8 cellular contexts compared by ENCODE assay signal in genomic region chr6:39361657-39362486, GRCh38. TPM values are rescaled to one million over a fixed set of nuclear protein-coding genes. Genes with fewer than 3 reads are reported as not detected.
DNase-seq lines count a peak whose midpoint lies in the region; ATAC-seq, FAIRE-seq and TF ChIP-seq lines count a peak whose summit lies in the region.

No MANE protein-coding gene starts in this region.

- peak; percentile 73 for FAIRE-seq in HTR-8/SVneo (lab: Jason Lieb, UNC)
- FAIRE-seq in frontal cortex (lab: Jason Lieb, UNC), result no peak

- intact Hi-C loops in transverse colon (cut with DNase I; ENCODE audit: low total_unique reads), result loop anchor here (10.0 kb wide), 1 partner anchor 513 kb away; no protein-coding TSS in a partner anchor

- H3K36me3 Mint-ChIP-seq in activated T-cell treated with anti-CD3 and anti-CD28 coated beads, Interleukin-2, amount 50 U/mL, for 72 hours (ENCODE audit: insufficient read depth in 2 of 2), result no peaks in the 10 kb centered on the region

- peak; percentile 53 for ATAC-seq in GM18508 (IDR thresholded peaks at IDR 0.05; ENCODE audit: insufficient read depth, unreplicated experiment)
- peak; percentile 62 to 66 for ATAC-seq in activated T-cell treated with anti-CD3 and anti-CD28 coated beads, Interleukin-2, amount 50 U/mL, for 72 hours (replicated peaks in 1 of 2)

- in situ Hi-C loops in transverse colon (cut with MboI; ENCODE audit: low pct_ligation_motif_present in 1 of 4, low pct_unique_long_range_greater_than_20kb in 1 of 4, low sequenced_read_pairs in 3 of 4), result loop anchor here (25.0 kb wide), 4 partner anchors 525 to 1675 kb away; partner anchors contain the start of genes TSPO2 (in 2 of the 4) and UNC5CL (in 2 of the 4)

- no peak overlapping the region for H3K9ac ChIP-seq in NT2/D1 (ENCODE audit: insufficient read length, low read depth)

- no peak for TF ChIP-seq EP300 in transverse colon (IDR thresholded peaks at IDR 0.05; ENCODE audit: low read depth)

- H3K27me3 ChIP-seq in NT2/D1 (ENCODE audit: insufficient read depth, insufficient read length) (peaks cover 8% of the 10 kb centered on the region), transverse colon (no peaks in the 10 kb centered on the region)

- H3K4me1 Mint-ChIP-seq in activated T-cell treated with anti-CD3 and anti-CD28 coated beads, Interleukin-2, amount 50 U/mL, for 72 hours (ENCODE audit: low read depth), result no peaks in the 10 kb centered on the region

- H3K27ac Mint-ChIP-seq in activated T-cell treated with anti-CD3 and anti-CD28 coated beads, Interleukin-2, amount 50 U/mL, for 72 hours, result no peak overlapping the region

- H3K9me3 ChIP-seq in NT2/D1 (ENCODE audit: insufficient read depth, low read length) (no peaks in the 10 kb centered on the region), transverse colon (no peaks in the 10 kb centered on the region)

- H3K4me1 ChIP-seq in NT2/D1 (ENCODE audit: insufficient read depth, insufficient read length) (no peaks in the 10 kb centered on the region), transverse colon (no peaks in the 10 kb centered on the region)

- H3K4me3 ChIP-seq in NT2/D1 (ENCODE audit: insufficient read length, low read depth) (no peak overlapping the region), transverse colon (no peak overlapping the region)

- H3K36me3 ChIP-seq in NT2/D1 (ENCODE audit: insufficient read depth, insufficient read length, low read length), result no peaks in the 10 kb centered on the region
- H3K36me3 ChIP-seq in transverse colon, result no peaks in the 10 kb centered on the region

- TF ChIP-seq POLR2A in transverse colon (IDR thresholded peaks at IDR 0.05), result no peak

- DNase-seq in AG08396 (ENCODE audit: low spot score) (peak; percentile 84), HTR-8/SVneo (ENCODE audit: insufficient read length, low spot score) (peak; percentile 69), NT2/D1 (ENCODE audit: low read depth, low spot score) (peak; percentile 47), frontal cortex (ENCODE audit: low spot score in 2 of 2) (peak; percentile 58 to 80), non-pigmented ciliary epithelial cell (ENCODE audit: low read depth) (peak; percentile 20), transverse colon (peak; percentile 67)
- peak; percentile 48 to 57 for DNase-seq in activated T-cell treated with anti-CD3 and anti-CD28 coated beads, Interleukin-2, amount 50 U/mL, for 72 hours

- H3K27ac ChIP-seq in transverse colon, result no peak overlapping the region

- WGBS in transverse colon (ENCODE audit: low coverage in 1 of 2), 2 donors, result 32 to 62% methylated on average over 3 to 21 of the region's 21 CpGs

- no peaks in the 10 kb centered on the region for H3K9me3 Mint-ChIP-seq in activated T-cell treated with anti-CD3 and anti-CD28 coated beads, Interleukin-2, amount 50 U/mL, for 72 hours

- no peaks in the 10 kb centered on the region for H3K27me3 Mint-ChIP-seq in activated T-cell treated with anti-CD3 and anti-CD28 coated beads, Interleukin-2, amount 50 U/mL, for 72 hours (ENCODE audit: low read depth)

- H3K4me3 Mint-ChIP-seq in activated T-cell treated with anti-CD3 and anti-CD28 coated beads, Interleukin-2, amount 50 U/mL, for 72 hours, result no peak overlapping the region

- TF ChIP-seq CTCF in transverse colon (IDR thresholded peaks at IDR 0.05), result peak; percentile 67 to 84 (median 77)

RNA-seq across cellular contexts. Expression of gene KCNK16, which starts 39.4 kb away (rescaled TPM):
- not detected for total RNA-seq in activated T-cell treated with anti-CD3 and anti-CD28 coated beads, Interleukin-2, amount 50 U/mL, for 72 hours
- not detected for total RNA-seq in frontal cortex
- not detected for total RNA-seq in transverse colon

RNA-seq across cellular contexts. Expression of gene KCNK17, which starts 47.7 kb away (rescaled TPM):
- total RNA-seq in activated T-cell treated with anti-CD3 and anti-CD28 coated beads, Interleukin-2, amount 50 U/mL, for 72 hours, result not detected
- total RNA-seq in frontal cortex (0.41 TPM), transverse colon (under 1 TPM in 1 of 4 donors, not detected in 3; 0.96 TPM)

Comparison
In these comparisons a context has a peak if more than half of its experiments do, and no peak if none do; other contexts are left out.
1. DNase-seq: peak in every context shown above with its lines; median percentile 84 in AG08396; 69 in HTR-8/SVneo; 69 in frontal cortex; 67 in transverse colon; 52 in activated T-cell treated with anti-CD3 and anti-CD28 coated beads, Interleukin-2, amount 50 U/mL, for 72 hours; 47 in NT2/D1; 20 in non-pigmented ciliary epithelial cell.